Comparison of ENCODE assay signal across 12 cellular contexts in genomic region chr6:75546401-75546800, GRCh38. TPM values are rescaled to one million over a fixed set of nuclear protein-coding genes. Genes with fewer than 3 reads are reported as not detected.
DNase-seq lines count a peak whose midpoint lies in the region; ATAC-seq, FAIRE-seq and TF ChIP-seq lines count a peak whose summit lies in the region.
"Had no signal": no experiment of that assay in that cellular context is flagged by ENCODE, and none has a peak within 500 bp of the region (broad histone marks: within the 10 kb centered on the region; RNA-seq: fewer than 3 reads in every experiment).

No MANE protein-coding gene starts in this region.

- peak; percentile 58 to 65 for TF ChIP-seq RAD21 in A549 (conservative IDR thresholded peaks at IDR 0.05 in 1 of 2, IDR thresholded peaks at IDR 0.05 in 1 of 2)

- TF ChIP-seq CTCF in A549 (IDR thresholded peaks at IDR 0.05) (peak; percentile 49), foreskin keratinocyte (conservative IDR thresholded peaks at IDR 0.05) (peak; percentile 61)

- peak; percentile 62 to 81; a peak in 4 of 6 replicates for ATAC-seq in A549
- peak; percentile 41 for ATAC-seq in GM18519 (IDR thresholded peaks at IDR 0.05; ENCODE audit: low FRiP score, unreplicated experiment)
- peak; percentile 59 for ATAC-seq in foreskin keratinocyte
- no peak for ATAC-seq in GM19455 (IDR thresholded peaks at IDR 0.05; ENCODE audit: unreplicated experiment)

- 5% methylated on average over 2 of the region's 2 CpGs for WGBS in A549 (ENCODE audit: missing lambda C conversion rate)

- H3K4me2 ChIP-seq in A549, result peak overlapping the region; percentile 33; the same call in 2 of the 3 replicates

- POLR2A ChIA-PET in A549 (lab: Yijun Ruan, JAX), result interaction anchor here (1.0 kb wide), 3 partner anchors 56 to 303 kb away, joined by 3 read pairs; partner anchors contain the start of gene COX7A2

- H3K4me1 ChIP-seq in A549 (peaks cover 10% of the 10 kb centered on the region; the same call in 2 of the 3 replicates), foreskin keratinocyte (no peaks in the 10 kb centered on the region)
- H3K4me1 ChIP-seq: HAP-1 had no signal

- peaks cover 7% of the 10 kb centered on the region for H3K27me3 ChIP-seq in foreskin keratinocyte

- H3K9me3 ChIP-seq in A549, result no peaks in the 10 kb centered on the region
- H3K9me3 ChIP-seq: HAP-1 had no signal

- H3K27ac ChIP-seq in A549 (peak overlapping the region; percentile 21 to 47; a peak in 5 of 6 replicates), foreskin keratinocyte (no peak overlapping the region)

- no peak for TF ChIP-seq EP300 in A549 (IDR thresholded peaks at IDR 0.05)

- no peak for TF ChIP-seq POLR2A in A549 (IDR thresholded peaks at IDR 0.05; ENCODE audit: low read length)

- DNase-seq in A549 (ENCODE audit: low read depth in 1 of 2, low spot score in 1 of 2) (peak; percentile 16 to 40), RPMI7951 (ENCODE audit: low read depth) (peak; percentile 21), foreskin keratinocyte (no peak), epidermal melanocyte (ENCODE audit: insufficient read length, low spot score) (no peak)
- no peak for DNase-seq in activated T-cell treated with anti-CD3 and anti-CD28 coated beads, Interleukin-2, amount 50 U/mL, for 1 hour
- DNase-seq in NK-92 treated with Interleukin-12 subunit alpha and Interleukin-12 subunit beta, amount 100 ng/mL, for 24 hours (lab: John Stamatoyannopoulos, UW), result no peak
- DNase-seq: activated CD4-positive, alpha-beta T cell treated with anti-CD3 and anti-CD28 coated beads for 4 hours; mammary epithelial cell; NCI-H1092 treated with DMSO at 0.1 percent for 48 hours had no signal

- CTCF ChIA-PET in A549 (lab: Yijun Ruan, JAX), result interaction anchor here (0.6 to 1.2 kb wide), 11 partner anchors 10 to 440 kb away, joined by 3 to 9 read pairs (median 4); no protein-coding TSS in a partner anchor

- FAIRE-seq in A549 (lab: Jason Lieb, UNC), result no peak

- H3K4me3 ChIP-seq in A549, result no peak overlapping the region
- H3K4me3 ChIP-seq: HAP-1 had no signal

TF ChIP-seq in A549, 52 proteins besides CTCF, POLR2A, EP300 and RAD21:
- TF ChIP-seq MAZ (IDR thresholded peaks at IDR 0.05; ENCODE audit: borderline replicate concordance, low read depth, low read length) (no peak), CEBPB (IDR thresholded peaks at IDR 0.05) (no peak), KDM5A (IDR thresholded peaks at IDR 0.05) (no peak), SMC3 (IDR thresholded peaks at IDR 0.05) (peak; percentile 59)
- TF ChIP-seq, protein P1, sequence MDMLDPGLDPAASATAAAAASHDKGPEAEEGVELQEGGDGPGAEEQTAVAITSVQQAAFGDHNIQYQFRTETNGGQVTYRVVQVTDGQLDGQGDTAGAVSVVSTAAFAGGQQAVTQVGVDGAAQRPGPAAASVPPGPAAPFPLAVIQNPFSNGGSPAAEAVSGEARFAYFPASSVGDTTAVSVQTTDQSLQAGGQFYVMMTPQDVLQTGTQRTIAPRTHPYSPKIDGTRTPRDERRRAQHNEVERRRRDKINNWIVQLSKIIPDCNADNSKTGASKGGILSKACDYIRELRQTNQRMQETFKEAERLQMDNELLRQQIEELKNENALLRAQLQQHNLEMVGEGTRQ (IDR thresholded peaks at IDR 0.05), result no peak

RNA-seq across cellular contexts. Expression of gene FILIP1, which starts 52.8 kb away (rescaled TPM):
- 15.5 and 15.6 TPM in 2 replicates for polyA plus RNA-seq in A549 (2011; rRNA removed)
- 1.7 and 1.8 TPM in 2 replicates for polyA plus RNA-seq in A549 (2012; cell fraction: cytosol; rRNA removed)
- 1.9 and 2.6 TPM in 2 replicates for polyA plus RNA-seq in A549 (2012; cell fraction: nucleus; rRNA removed)
- polyA plus RNA-seq in A549 (2017; fragmentation: RNase III; extraction: RNeasy Plus Mini Kit Qiagen cat#74134 plus additional on column Dnase treatment), result 1.7 to 2.3 TPM (median 1.9 TPM) in 3 replicates
- 12.0 and 12.9 TPM in 2 replicates for polyA minus RNA-seq in A549 (2011; rRNA and poly(A)+ RNA removed)
- not detected in 2 replicates for total RNA-seq in RPMI7951 (2014; rRNA removed; shearing (Covaris generic))
- total RNA-seq in foreskin keratinocyte, result not detected in 2 replicates
- polyA plus RNA-seq in foreskin keratinocyte, result not detected in 2 replicates
- polyA plus RNA-seq: mammary epithelial cell had no signal

RNA-seq across cellular contexts. Expression of gene SENP6, which starts 55.3 kb away (rescaled TPM):
- polyA plus RNA-seq in A549 (2011; rRNA removed) (42.3 and 59.9 TPM in 2 replicates), A549 (2017; fragmentation: RNase III; extraction: RNeasy Plus Mini Kit Qiagen cat#74134 plus additional on column Dnase treatment) (29.8 to 30.7 TPM (median 30.0 TPM) in 3 replicates), foreskin keratinocyte (14.2 and 16.8 TPM in 2 replicates)
- polyA plus RNA-seq in A549 (2012; cell fraction: cytosol; rRNA removed), result 9.5 and 10.3 TPM in 2 replicates
- 11.3 and 14.3 TPM in 2 replicates for polyA plus RNA-seq in A549 (2012; cell fraction: nucleus; rRNA removed)
- 14.6 and 16.6 TPM in 2 replicates for polyA minus RNA-seq in A549 (2011; rRNA and poly(A)+ RNA removed)
- 46.1 and 66.2 TPM in 2 replicates for total RNA-seq in RPMI7951 (2014; rRNA removed; shearing (Covaris generic))
- 48.6 and 51.1 TPM in 2 replicates for total RNA-seq in foreskin keratinocyte

Comparison
In these comparisons a context has a peak if more than half of its experiments do, and no peak if none do; other contexts are left out.
1. DNase-seq: peak in A549 (2 of 2) and RPMI7951 (single experiment); none in foreskin keratinocyte (0 of 2), epidermal melanocyte (single experiment), activated T-cell treated with anti-CD3 and anti-CD28 coated beads, Interleukin-2, amount 50 U/mL, for 1 hour (single experiment) and NK-92 treated with Interleukin-12 subunit alpha and Interleukin-12 subunit beta, amount 100 ng/mL, for 24 hours (single experiment).